1 cellular context compared by ENCODE assay signal in the genomic region with DNA sequence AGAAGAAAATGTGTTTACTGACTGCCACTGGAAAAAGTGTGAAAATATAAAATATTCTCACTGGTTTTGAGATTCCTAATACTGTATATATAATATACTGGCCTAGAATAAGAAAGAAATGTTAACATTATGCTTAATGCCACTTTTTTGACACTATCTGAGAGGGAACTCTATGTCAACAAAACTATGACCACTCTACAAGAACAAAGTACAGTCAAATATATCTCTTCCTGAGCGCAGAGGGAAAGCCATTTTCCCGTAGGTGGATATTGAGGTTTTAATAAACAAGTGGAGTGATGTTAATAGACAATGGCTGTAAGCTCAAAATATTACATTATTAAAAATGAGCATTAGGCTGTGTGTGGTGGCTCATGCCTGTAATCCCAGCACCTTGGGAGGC.
TF ChIP-seq lines count a peak whose summit lies in the region.

No MANE protein-coding gene starts in this region.

TF ChIP-seq in HepG2, 621 proteins besides CTCF, POLR2A, EP300 and RAD21 (continued from another document and continues in another):
- TF ChIP-seq, protein P1, sequence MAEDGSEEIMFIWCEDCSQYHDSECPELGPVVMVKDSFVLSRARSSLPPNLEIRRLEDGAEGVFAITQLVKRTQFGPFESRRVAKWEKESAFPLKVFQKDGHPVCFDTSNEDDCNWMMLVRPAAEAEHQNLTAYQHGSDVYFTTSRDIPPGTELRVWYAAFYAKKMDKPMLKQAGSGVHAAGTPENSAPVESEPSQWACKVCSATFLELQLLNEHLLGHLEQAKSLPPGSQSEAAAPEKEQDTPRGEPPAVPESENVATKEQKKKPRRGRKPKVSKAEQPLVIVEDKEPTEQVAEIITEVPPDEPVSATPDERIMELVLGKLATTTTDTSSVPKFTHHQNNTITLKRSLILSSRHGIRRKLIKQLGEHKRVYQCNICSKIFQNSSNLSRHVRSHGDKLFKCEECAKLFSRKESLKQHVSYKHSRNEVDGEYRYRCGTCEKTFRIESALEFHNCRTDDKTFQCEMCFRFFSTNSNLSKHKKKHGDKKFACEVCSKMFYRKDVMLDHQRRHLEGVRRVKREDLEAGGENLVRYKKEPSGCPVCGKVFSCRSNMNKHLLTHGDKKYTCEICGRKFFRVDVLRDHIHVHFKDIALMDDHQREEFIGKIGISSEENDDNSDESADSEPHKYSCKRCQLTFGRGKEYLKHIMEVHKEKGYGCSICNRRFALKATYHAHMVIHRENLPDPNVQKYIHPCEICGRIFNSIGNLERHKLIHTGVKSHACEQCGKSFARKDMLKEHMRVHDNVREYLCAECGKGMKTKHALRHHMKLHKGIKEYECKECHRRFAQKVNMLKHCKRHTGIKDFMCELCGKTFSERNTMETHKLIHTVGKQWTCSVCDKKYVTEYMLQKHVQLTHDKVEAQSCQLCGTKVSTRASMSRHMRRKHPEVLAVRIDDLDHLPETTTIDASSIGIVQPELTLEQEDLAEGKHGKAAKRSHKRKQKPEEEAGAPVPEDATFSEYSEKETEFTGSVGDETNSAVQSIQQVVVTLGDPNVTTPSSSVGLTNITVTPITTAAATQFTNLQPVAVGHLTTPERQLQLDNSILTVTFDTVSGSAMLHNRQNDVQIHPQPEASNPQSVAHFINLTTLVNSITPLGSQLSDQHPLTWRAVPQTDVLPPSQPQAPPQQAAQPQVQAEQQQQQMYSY (CRISPR knock-in tag; IDR thresholded peaks at IDR 0.05), result no peak
- TF ChIP-seq ZNF672 (CRISPR knock-in tag; IDR thresholded peaks at IDR 0.05), result no peak
- TF ChIP-seq MTF1 (CRISPR knock-in tag; IDR thresholded peaks at IDR 0.05), result no peak
- TF ChIP-seq ZNF430 (CRISPR knock-in tag; IDR thresholded peaks at IDR 0.05), result no peak
- no peak for TF ChIP-seq ATF1 (CRISPR knock-in tag; IDR thresholded peaks at IDR 0.05)
- TF ChIP-seq ZNF777 (CRISPR knock-in tag; IDR thresholded peaks at IDR 0.05), result no peak
- TF ChIP-seq, protein P2, sequence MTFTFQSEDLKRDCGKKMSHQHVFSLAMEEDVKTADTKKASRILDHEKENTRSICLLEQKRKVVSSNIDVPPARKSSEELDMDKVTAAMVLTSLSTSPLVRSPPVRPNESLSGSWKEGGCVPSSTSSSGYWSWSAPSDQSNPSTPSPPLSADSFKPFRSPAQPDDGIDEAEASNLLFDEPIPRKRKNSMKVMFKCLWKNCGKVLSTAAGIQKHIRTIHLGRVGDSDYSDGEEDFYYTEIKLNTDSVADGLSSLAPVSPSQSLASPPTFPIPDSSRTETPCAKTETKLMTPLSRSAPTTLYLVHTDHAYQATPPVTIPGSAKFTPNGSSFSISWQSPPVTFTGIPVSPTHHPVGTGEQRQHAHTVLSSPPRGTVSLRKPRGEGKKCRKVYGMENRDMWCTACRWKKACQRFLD (CRISPR knock-in tag; IDR thresholded peaks at IDR 0.05; ENCODE audit: borderline replicate concordance), result no peak
- TF ChIP-seq, protein P3, sequence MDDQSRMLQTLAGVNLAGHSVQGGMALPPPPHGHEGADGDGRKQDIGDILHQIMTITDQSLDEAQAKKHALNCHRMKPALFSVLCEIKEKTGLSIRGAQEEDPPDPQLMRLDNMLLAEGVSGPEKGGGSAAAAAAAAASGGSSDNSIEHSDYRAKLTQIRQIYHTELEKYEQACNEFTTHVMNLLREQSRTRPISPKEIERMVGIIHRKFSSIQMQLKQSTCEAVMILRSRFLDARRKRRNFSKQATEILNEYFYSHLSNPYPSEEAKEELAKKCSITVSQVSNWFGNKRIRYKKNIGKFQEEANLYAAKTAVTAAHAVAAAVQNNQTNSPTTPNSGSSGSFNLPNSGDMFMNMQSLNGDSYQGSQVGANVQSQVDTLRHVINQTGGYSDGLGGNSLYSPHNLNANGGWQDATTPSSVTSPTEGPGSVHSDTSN (CRISPR knock-in tag; IDR thresholded peaks at IDR 0.05; ENCODE audit: borderline replicate concordance), result no peak
- no peak for TF ChIP-seq THYN1 (CRISPR knock-in tag; IDR thresholded peaks at IDR 0.05; ENCODE audit: borderline replicate concordance, low read depth)
- TF ChIP-seq, protein P4, sequence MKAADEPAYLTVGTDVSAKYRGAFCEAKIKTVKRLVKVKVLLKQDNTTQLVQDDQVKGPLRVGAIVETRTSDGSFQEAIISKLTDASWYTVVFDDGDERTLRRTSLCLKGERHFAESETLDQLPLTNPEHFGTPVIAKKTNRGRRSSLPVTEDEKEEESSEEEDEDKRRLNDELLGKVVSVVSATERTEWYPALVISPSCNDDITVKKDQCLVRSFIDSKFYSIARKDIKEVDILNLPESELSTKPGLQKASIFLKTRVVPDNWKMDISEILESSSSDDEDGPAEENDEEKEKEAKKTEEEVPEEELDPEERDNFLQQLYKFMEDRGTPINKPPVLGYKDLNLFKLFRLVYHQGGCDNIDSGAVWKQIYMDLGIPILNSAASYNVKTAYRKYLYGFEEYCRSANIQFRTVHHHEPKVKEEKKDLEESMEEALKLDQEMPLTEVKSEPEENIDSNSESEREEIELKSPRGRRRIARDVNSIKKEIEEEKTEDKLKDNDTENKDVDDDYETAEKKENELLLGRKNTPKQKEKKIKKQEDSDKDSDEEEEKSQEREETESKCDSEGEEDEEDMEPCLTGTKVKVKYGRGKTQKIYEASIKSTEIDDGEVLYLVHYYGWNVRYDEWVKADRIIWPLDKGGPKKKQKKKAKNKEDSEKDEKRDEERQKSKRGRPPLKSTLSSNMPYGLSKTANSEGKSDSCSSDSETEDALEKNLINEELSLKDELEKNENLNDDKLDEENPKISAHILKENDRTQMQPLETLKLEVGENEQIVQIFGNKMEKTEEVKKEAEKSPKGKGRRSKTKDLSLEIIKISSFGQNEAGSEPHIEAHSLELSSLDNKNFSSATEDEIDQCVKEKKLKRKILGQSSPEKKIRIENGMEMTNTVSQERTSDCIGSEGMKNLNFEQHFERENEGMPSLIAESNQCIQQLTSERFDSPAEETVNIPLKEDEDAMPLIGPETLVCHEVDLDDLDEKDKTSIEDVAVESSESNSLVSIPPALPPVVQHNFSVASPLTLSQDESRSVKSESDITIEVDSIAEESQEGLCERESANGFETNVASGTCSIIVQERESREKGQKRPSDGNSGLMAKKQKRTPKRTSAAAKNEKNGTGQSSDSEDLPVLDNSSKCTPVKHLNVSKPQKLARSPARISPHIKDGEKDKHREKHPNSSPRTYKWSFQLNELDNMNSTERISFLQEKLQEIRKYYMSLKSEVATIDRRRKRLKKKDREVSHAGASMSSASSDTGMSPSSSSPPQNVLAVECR (CRISPR knock-in tag; IDR thresholded peaks at IDR 0.05; ENCODE audit: borderline replicate concordance), result no peak
- TF ChIP-seq KAT8 (CRISPR knock-in tag; IDR thresholded peaks at IDR 0.05), result 0 out of 2 replicates have a peak, but pooled peaks have one; percentile 24
- TF ChIP-seq HIVEP1 (CRISPR knock-in tag; IDR thresholded peaks at IDR 0.05), result no peak
- no peak for TF ChIP-seq ZNF746 (CRISPR knock-in tag; IDR thresholded peaks at IDR 0.05)
- no peak for TF ChIP-seq FIP1L1 (IDR thresholded peaks at IDR 0.05; ENCODE audit: borderline replicate concordance, insufficient read depth, low read depth, low read length)
- TF ChIP-seq SOX6 (IDR thresholded peaks at IDR 0.05), result no peak
- TF ChIP-seq SOX6 (CRISPR knock-in tag; IDR thresholded peaks at IDR 0.05), result peak; percentile 29; the same call in 1 of the 2 replicates
- TF ChIP-seq SAP130 (CRISPR knock-in tag; IDR thresholded peaks at IDR 0.05; ENCODE audit: low read depth), result peak; percentile 24; the same call in 1 of the 2 replicates
- no peak for TF ChIP-seq HMG20A (CRISPR knock-in tag; IDR thresholded peaks at IDR 0.05; ENCODE audit: borderline replicate concordance)
- TF ChIP-seq HNF4G (IDR thresholded peaks at IDR 0.05; ENCODE audit: borderline replicate concordance, low read depth, low read length), result 0 out of 2 replicates have a peak, but pooled peaks have one; percentile 11
- TF ChIP-seq HNF4G (CRISPR knock-in tag; IDR thresholded peaks at IDR 0.05; ENCODE audit: borderline replicate concordance, low read depth), result no peak
- no peak for TF ChIP-seq MTF2 (CRISPR knock-in tag; IDR thresholded peaks at IDR 0.05; ENCODE audit: borderline replicate concordance)
- TF ChIP-seq GFI1 (CRISPR knock-in tag; IDR thresholded peaks at IDR 0.05; ENCODE audit: borderline replicate concordance), result no peak
- TF ChIP-seq, protein P5, sequence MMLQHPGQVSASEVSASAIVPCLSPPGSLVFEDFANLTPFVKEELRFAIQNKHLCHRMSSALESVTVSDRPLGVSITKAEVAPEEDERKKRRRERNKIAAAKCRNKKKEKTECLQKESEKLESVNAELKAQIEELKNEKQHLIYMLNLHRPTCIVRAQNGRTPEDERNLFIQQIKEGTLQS (CRISPR knock-in tag; IDR thresholded peaks at IDR 0.05), result no peak
- TF ChIP-seq NBN (conservative IDR thresholded peaks at IDR 0.05), result no peak
- TF ChIP-seq, protein P6, sequence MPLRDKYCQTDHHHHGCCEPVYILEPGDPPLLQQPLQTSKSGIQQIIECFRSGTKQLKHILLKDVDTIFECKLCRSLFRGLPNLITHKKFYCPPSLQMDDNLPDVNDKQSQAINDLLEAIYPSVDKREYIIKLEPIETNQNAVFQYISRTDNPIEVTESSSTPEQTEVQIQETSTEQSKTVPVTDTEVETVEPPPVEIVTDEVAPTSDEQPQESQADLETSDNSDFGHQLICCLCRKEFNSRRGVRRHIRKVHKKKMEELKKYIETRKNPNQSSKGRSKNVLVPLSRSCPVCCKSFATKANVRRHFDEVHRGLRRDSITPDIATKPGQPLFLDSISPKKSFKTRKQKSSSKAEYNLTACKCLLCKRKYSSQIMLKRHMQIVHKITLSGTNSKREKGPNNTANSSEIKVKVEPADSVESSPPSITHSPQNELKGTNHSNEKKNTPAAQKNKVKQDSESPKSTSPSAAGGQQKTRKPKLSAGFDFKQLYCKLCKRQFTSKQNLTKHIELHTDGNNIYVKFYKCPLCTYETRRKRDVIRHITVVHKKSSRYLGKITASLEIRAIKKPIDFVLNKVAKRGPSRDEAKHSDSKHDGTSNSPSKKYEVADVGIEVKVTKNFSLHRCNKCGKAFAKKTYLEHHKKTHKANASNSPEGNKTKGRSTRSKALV (CRISPR knock-in tag; IDR thresholded peaks at IDR 0.05), result no peak
- TF ChIP-seq, protein P7, sequence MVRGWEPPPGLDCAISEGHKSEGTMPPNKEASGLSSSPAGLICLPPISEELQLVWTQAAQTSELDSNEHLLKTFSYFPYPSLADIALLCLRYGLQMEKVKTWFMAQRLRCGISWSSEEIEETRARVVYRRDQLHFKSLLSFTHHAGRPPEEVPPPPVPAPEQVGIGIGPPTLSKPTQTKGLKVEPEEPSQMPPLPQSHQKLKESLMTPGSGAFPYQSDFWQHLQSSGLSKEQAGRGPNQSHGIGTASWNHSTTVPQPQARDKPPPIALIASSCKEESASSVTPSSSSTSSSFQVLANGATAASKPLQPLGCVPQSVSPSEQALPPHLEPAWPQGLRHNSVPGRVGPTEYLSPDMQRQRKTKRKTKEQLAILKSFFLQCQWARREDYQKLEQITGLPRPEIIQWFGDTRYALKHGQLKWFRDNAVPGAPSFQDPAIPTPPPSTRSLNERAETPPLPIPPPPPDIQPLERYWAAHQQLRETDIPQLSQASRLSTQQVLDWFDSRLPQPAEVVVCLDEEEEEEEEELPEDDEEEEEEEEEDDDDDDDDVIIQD (CRISPR knock-in tag; IDR thresholded peaks at IDR 0.05; ENCODE audit: low read depth), result peak; percentile 42; the same call in 1 of the 2 replicates
- no peak for TF ChIP-seq WIZ (CRISPR knock-in tag; IDR thresholded peaks at IDR 0.05)
- TF ChIP-seq NFIC (IDR thresholded peaks at IDR 0.05; ENCODE audit: low read length), result 0 out of 2 replicates have a peak, but pooled peaks have one; percentile 39
- TF ChIP-seq GATAD2A (CRISPR knock-in tag; IDR thresholded peaks at IDR 0.05), result peak; percentile 54
- no peak for TF ChIP-seq ZNF256 (CRISPR knock-in tag; conservative IDR thresholded peaks at IDR 0.05)
- TF ChIP-seq SOX13 (IDR thresholded peaks at IDR 0.05), result no peak
- TF ChIP-seq SOX13 (CRISPR knock-in tag; conservative IDR thresholded peaks at IDR 0.05 in 1 of 2, IDR thresholded peaks at IDR 0.05 in 1 of 2), result 0 out of 4 replicates have a peak, but pooled peaks of 1 of the 2 experiments have one; percentile 19
- no peak for TF ChIP-seq KDM5B (CRISPR knock-in tag; IDR thresholded peaks at IDR 0.05; ENCODE audit: borderline replicate concordance)
- TF ChIP-seq, protein P8, sequence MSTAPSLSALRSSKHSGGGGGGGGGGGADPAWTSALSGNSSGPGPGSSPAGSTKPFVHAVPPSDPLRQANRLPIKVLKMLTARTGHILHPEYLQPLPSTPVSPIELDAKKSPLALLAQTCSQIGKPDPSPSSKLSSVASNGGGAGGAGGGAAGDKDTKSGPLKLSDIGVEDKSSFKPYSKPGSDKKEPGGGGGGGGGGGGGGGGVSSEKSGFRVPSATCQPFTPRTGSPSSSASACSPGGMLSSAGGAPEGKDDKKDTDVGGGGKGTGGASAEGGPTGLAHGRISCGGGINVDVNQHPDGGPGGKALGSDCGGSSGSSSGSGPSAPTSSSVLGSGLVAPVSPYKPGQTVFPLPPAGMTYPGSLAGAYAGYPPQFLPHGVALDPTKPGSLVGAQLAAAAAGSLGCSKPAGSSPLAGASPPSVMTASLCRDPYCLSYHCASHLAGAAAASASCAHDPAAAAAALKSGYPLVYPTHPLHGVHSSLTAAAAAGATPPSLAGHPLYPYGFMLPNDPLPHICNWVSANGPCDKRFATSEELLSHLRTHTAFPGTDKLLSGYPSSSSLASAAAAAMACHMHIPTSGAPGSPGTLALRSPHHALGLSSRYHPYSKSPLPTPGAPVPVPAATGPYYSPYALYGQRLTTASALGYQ (CRISPR knock-in tag; IDR thresholded peaks at IDR 0.05), result no peak
- TF ChIP-seq, protein P9, sequence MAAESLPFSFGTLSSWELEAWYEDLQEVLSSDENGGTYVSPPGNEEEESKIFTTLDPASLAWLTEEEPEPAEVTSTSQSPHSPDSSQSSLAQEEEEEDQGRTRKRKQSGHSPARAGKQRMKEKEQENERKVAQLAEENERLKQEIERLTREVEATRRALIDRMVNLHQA (CRISPR knock-in tag; IDR thresholded peaks at IDR 0.05), result 0 out of 2 replicates have a peak, but pooled peaks have one; percentile 70
- no peak for TF ChIP-seq HOXD1 (CRISPR knock-in tag; IDR thresholded peaks at IDR 0.05)
- TF ChIP-seq, protein P10, sequence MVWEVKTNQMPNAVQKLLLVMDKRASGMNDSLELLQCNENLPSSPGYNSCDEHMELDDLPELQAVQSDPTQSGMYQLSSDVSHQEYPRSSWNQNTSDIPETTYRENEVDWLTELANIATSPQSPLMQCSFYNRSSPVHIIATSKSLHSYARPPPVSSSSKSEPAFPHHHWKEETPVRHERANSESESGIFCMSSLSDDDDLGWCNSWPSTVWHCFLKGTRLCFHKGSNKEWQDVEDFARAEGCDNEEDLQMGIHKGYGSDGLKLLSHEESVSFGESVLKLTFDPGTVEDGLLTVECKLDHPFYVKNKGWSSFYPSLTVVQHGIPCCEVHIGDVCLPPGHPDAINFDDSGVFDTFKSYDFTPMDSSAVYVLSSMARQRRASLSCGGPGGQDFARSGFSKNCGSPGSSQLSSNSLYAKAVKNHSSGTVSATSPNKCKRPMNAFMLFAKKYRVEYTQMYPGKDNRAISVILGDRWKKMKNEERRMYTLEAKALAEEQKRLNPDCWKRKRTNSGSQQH (CRISPR knock-in tag; IDR thresholded peaks at IDR 0.05; ENCODE audit: low read depth), result no peak
- TF ChIP-seq CHCHD3 (CRISPR knock-in tag; IDR thresholded peaks at IDR 0.05), result no peak
- TF ChIP-seq, protein P11, sequence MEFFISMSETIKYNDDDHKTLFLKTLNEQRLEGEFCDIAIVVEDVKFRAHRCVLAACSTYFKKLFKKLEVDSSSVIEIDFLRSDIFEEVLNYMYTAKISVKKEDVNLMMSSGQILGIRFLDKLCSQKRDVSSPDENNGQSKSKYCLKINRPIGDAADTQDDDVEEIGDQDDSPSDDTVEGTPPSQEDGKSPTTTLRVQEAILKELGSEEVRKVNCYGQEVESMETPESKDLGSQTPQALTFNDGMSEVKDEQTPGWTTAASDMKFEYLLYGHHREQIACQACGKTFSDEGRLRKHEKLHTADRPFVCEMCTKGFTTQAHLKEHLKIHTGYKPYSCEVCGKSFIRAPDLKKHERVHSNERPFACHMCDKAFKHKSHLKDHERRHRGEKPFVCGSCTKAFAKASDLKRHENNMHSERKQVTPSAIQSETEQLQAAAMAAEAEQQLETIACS (CRISPR knock-in tag; IDR thresholded peaks at IDR 0.05), result no peak
- no peak for TF ChIP-seq PHF20 (CRISPR knock-in tag; IDR thresholded peaks at IDR 0.05)
- TF ChIP-seq RBFOX2 (IDR thresholded peaks at IDR 0.05; ENCODE audit: low read depth, low read length), result no peak
